Comparison of ENCODE assay signal across 15 cellular contexts in genomic region chr6:34241351-34242215, GRCh38. TPM values are rescaled to one million over a fixed set of nuclear protein-coding genes. Genes with fewer than 3 reads are reported as not detected.
A peak's percentile ranks its signal among the peaks of the same experiment; 100 is the strongest.
DNase-seq lines count a peak whose midpoint lies in the region; ATAC-seq, FAIRE-seq and TF ChIP-seq lines count a peak whose summit lies in the region.
"Had no signal": no experiment of that assay in that cellular context is flagged by ENCODE, and none has a peak within 500 bp of the region (broad histone marks: within the 10 kb centered on the region; RNA-seq: fewer than 3 reads in every experiment).

No MANE protein-coding gene starts in this region.

- H3K79me2 ChIP-seq in keratinocyte (ENCODE audit: control insufficient read depth, insufficient read depth, low read length) = peaks cover 37% of the 10 kb centered on the region

- no peak for TF ChIP-seq CTCF in keratinocyte (optimal IDR thresholded peaks at IDR 0.05 in 1 of 3, IDR thresholded peaks at IDR 0.05 in 1 of 3, conservative IDR thresholded peaks at IDR 0.05 in 1 of 3; ENCODE audit: extremely low read depth in 1 of 3, insufficient read depth in 2 of 3, low read length in 3 of 3)

- H3K27ac ChIP-seq in keratinocyte (ENCODE audit: control insufficient read depth, insufficient read depth, low read length) = no peak overlapping the region
- H3K27ac ChIP-seq: pancreas had no signal

- H4K20me1 ChIP-seq in keratinocyte (ENCODE audit: control insufficient read depth, extremely low read depth, insufficient read depth, low read length) = peaks cover 16% of the 10 kb centered on the region

- H3K9ac ChIP-seq in keratinocyte (ENCODE audit: control insufficient read depth, extremely low read depth, insufficient read depth, low read length) = no peak overlapping the region

- H3K9me3 Mint-ChIP-seq in stimulated activated naive CD8-positive, alpha-beta T cell treated with anti-CD3 and anti-CD28 coated beads, Interleukin-15, Interleukin-2, amounts not matched to agents 100 ng/mL and 50 ng/mL, for 24 hours = no peaks in the 10 kb centered on the region
- no peaks in the 10 kb centered on the region for H3K9me3 Mint-ChIP-seq in activated CD4-positive, alpha-beta memory T cell treated with anti-CD3 and anti-CD28 coated beads for 36 hours
- H3K9me3 Mint-ChIP-seq: CD8-positive, alpha-beta T cell had no signal

- no peaks in the 10 kb centered on the region for H3K9me3 ChIP-seq in keratinocyte (ENCODE audit: control insufficient read depth, low read depth, low read length)
- H3K9me3 ChIP-seq: pancreas had no signal

- peaks cover 73% of the 10 kb centered on the region for H3K4me1 ChIP-seq in keratinocyte (ENCODE audit: control insufficient read depth, extremely low read depth, insufficient read depth, low read length)

- intact Hi-C loops in activated CD4-positive, alpha-beta memory T cell treated with anti-CD3 and anti-CD28 coated beads for 36 hours (cut with micrococcal nuclease) = no loop called here

- H3K36me3 ChIP-seq in keratinocyte (ENCODE audit: control insufficient read depth in 2 of 2, extremely low read depth in 1 of 2, insufficient read depth in 2 of 2, low read length in 2 of 2) = peaks cover 25 to 40% of the 10 kb centered on the region in 2 experiments
- H3K36me3 ChIP-seq: pancreas had no signal

- CTCF ChIA-PET in activated CD4-positive, alpha-beta memory T cell treated with anti-CD3 and anti-CD28 coated beads for 36 hours (lab: Charles Lee) = interaction anchor here (2.0 kb wide), 1 partner anchor 46 kb away, joined by 6 read pairs; no protein-coding TSS in a partner anchor

- H3K4me3 Mint-ChIP-seq in stimulated activated naive CD8-positive, alpha-beta T cell treated with anti-CD3 and anti-CD28 coated beads, Interleukin-15, Interleukin-2, amounts not matched to agents 100 ng/mL and 50 ng/mL, for 24 hours = peak overlapping the region; percentile 60
- no peak overlapping the region for H3K4me3 Mint-ChIP-seq in activated CD4-positive, alpha-beta memory T cell treated with anti-CD3 and anti-CD28 coated beads for 36 hours
- H3K4me3 Mint-ChIP-seq: CD8-positive, alpha-beta T cell had no signal

- ATAC-seq in stimulated activated naive CD8-positive, alpha-beta T cell treated with anti-CD3 and anti-CD28 coated beads, Interleukin-15, Interleukin-2, amounts not matched to agents 100 U/mL and 50 U/mL, for 24 hours = no peak
- ATAC-seq: CD8-positive, alpha-beta T cell; pancreas had no signal

- dilution Hi-C loops in keratinocyte (cut with MboI; ENCODE audit: extremely low pct_ligation_motif_present, low sequenced_read_pairs) = no loop called here

- peaks cover 10% of the 10 kb centered on the region for H3K9me1 ChIP-seq in keratinocyte (ENCODE audit: control insufficient read depth, extremely low read depth, insufficient read depth, low read length)

- DNase-seq in stimulated activated naive CD8-positive, alpha-beta T cell treated with anti-CD3 and anti-CD28 coated beads, Interleukin-15, Interleukin-2, amounts not matched to agents 100 U/mL and 50 U/mL, for 24 hours = no peak
- peak; percentile 3 for DNase-seq in activated CD4-positive, alpha-beta memory T cell treated with anti-CD3 and anti-CD28 coated beads for 36 hours
- no peak for DNase-seq in keratinocyte (ENCODE audit: low read depth, low spot score)
- DNase-seq in ecto neural progenitor cell (ENCODE audit: low spot score) = no peak
- DNase-seq in stimulated activated CD4-positive, alpha-beta T cell treated with anti-CD3 and anti-CD28 coated beads, Interleukin-4, amount 100 ng/mL, for 24 hours = no peak
- no peak for DNase-seq in NCI-H226
- no peak for DNase-seq in H4 (ENCODE audit: low spot score)
- DNase-seq: CD8-positive, alpha-beta T cell; NCI-H146; stimulated activated CD4-positive, alpha-beta T cell treated with anti-CD3 and anti-CD28 coated beads, Interleukin-2, amount 100 ng/mL, for 48 hours; T-helper 9 cell had no signal

- H3K27me3 Mint-ChIP-seq in stimulated activated naive CD8-positive, alpha-beta T cell treated with anti-CD3 and anti-CD28 coated beads, Interleukin-15, Interleukin-2, amounts not matched to agents 100 ng/mL and 50 ng/mL, for 24 hours = no peaks in the 10 kb centered on the region
- H3K27me3 Mint-ChIP-seq in activated CD4-positive, alpha-beta memory T cell treated with anti-CD3 and anti-CD28 coated beads for 36 hours = no peaks in the 10 kb centered on the region

- no peak overlapping the region for H2AFZ ChIP-seq in keratinocyte (ENCODE audit: control insufficient read depth, low read length)

- no peaks in the 10 kb centered on the region for H3K27me3 ChIP-seq in keratinocyte (ENCODE audit: control insufficient read depth, extremely low read depth, insufficient read depth, low read length)
- H3K27me3 ChIP-seq: dorsolateral prefrontal cortex, pancreas had no signal

- peak overlapping the region; percentile 97 for H3K27ac Mint-ChIP-seq in stimulated activated naive CD8-positive, alpha-beta T cell treated with anti-CD3 and anti-CD28 coated beads, Interleukin-15, Interleukin-2, amounts not matched to agents 100 ng/mL and 50 ng/mL, for 24 hours
- peak overlapping the region; percentile 69 for H3K27ac Mint-ChIP-seq in activated CD4-positive, alpha-beta memory T cell treated with anti-CD3 and anti-CD28 coated beads for 36 hours

- POLR2A ChIA-PET in activated CD4-positive, alpha-beta memory T cell treated with anti-CD3 and anti-CD28 coated beads for 36 hours (lab: Charles Lee) = interaction anchor here (0.6 kb wide), 1 partner anchor 12 kb away, joined by 6 read pairs; no protein-coding TSS in a partner anchor

- H3K4me2 ChIP-seq in keratinocyte (ENCODE audit: control insufficient read depth, extremely low read depth, insufficient read depth, low read depth, low read length) = peak overlapping the region; percentile 67

- FAIRE-seq in keratinocyte (lab: Jason Lieb, UNC) = no peak
- FAIRE-seq: pancreas had no signal

- peaks cover 70% of the 10 kb centered on the region for H3K36me3 Mint-ChIP-seq in stimulated activated naive CD8-positive, alpha-beta T cell treated with anti-CD3 and anti-CD28 coated beads, Interleukin-15, Interleukin-2, amounts not matched to agents 100 ng/mL and 50 ng/mL, for 24 hours (ENCODE audit: low read depth)
- H3K36me3 Mint-ChIP-seq in activated CD4-positive, alpha-beta memory T cell treated with anti-CD3 and anti-CD28 coated beads for 36 hours = peaks cover 72% of the 10 kb centered on the region

- peaks cover 83% of the 10 kb centered on the region for H3K4me1 Mint-ChIP-seq in stimulated activated naive CD8-positive, alpha-beta T cell treated with anti-CD3 and anti-CD28 coated beads, Interleukin-15, Interleukin-2, amounts not matched to agents 100 ng/mL and 50 ng/mL, for 24 hours (ENCODE audit: low read depth)
- H3K4me1 Mint-ChIP-seq in activated CD4-positive, alpha-beta memory T cell treated with anti-CD3 and anti-CD28 coated beads for 36 hours (ENCODE audit: low read depth) = peaks cover 83% of the 10 kb centered on the region

- H3K4me3 ChIP-seq in keratinocyte (ENCODE audit: control insufficient read depth in 2 of 3, extremely low read depth in 1 of 3, insufficient read depth in 2 of 3, low read depth in 1 of 3, low read length in 3 of 3) = no peak overlapping the region
- H3K4me3 ChIP-seq: dorsolateral prefrontal cortex, lung, pancreas had no signal

RNA-seq across cellular contexts. Expression of gene HMGA1, which starts 4.9 kb away (rescaled TPM):
- 100 to 1,000 TPM; 422 to 429 TPM for total RNA-seq in activated CD4-positive, alpha-beta memory T cell treated with anti-CD3 and anti-CD28 coated beads for 36 hours
- polyA plus RNA-seq in keratinocyte = 69.1 to 185 TPM (median 160 TPM) in 3 replicates
- polyA plus RNA-seq in keratinocyte (2011; ENCODE audit: low read depth) = 30.9 TPM
- 90.8 and 179 TPM in 2 replicates for polyA plus RNA-seq in keratinocyte (2011; cell fraction: cytosol; rRNA removed)
- 43.3 and 58.2 TPM in 2 replicates for polyA plus RNA-seq in keratinocyte (2011; cell fraction: nucleus; rRNA removed)
- 162 and 664 TPM in 2 replicates for polyA plus RNA-seq in keratinocyte (2012; ENCODE audit: low replicate concordance)
- polyA minus RNA-seq in keratinocyte = 60.7 to 714 TPM (median 117 TPM) in 3 replicates
- polyA minus RNA-seq in keratinocyte (2011; cell fraction: cytosol; rRNA and poly(A)+ RNA removed) = 186 TPM
- 21.0 and 28.2 TPM in 2 replicates for polyA minus RNA-seq in keratinocyte (2011; cell fraction: nucleus; rRNA and poly(A)+ RNA removed)
- total RNA-seq in H4 (2014; rRNA removed; shearing (Covaris generic)) = 117 and 122 TPM in 2 replicates

RNA-seq across cellular contexts. Expression of gene SMIM29, which starts 7.2 kb away (rescaled TPM):
- 10 to 100 TPM; 22.4 to 25.2 TPM for total RNA-seq in activated CD4-positive, alpha-beta memory T cell treated with anti-CD3 and anti-CD28 coated beads for 36 hours
- 27.4 to 49.3 TPM (median 33.0 TPM) in 3 replicates for polyA plus RNA-seq in keratinocyte
- polyA plus RNA-seq in keratinocyte (2011; ENCODE audit: low read depth) = 16.0 TPM
- 35.4 and 62.8 TPM in 2 replicates for polyA plus RNA-seq in keratinocyte (2011; cell fraction: cytosol; rRNA removed)
- polyA plus RNA-seq in keratinocyte (2011; cell fraction: nucleus; rRNA removed) = 27.3 and 38.3 TPM in 2 replicates
- polyA plus RNA-seq in keratinocyte (2012; ENCODE audit: low replicate concordance) = 48.3 and 50.2 TPM in 2 replicates
- polyA minus RNA-seq in keratinocyte = 18.6 to 50.4 TPM (median 32.2 TPM) in 3 replicates
- 78.5 TPM for polyA minus RNA-seq in keratinocyte (2011; cell fraction: cytosol; rRNA and poly(A)+ RNA removed)
- polyA minus RNA-seq in keratinocyte (2011; cell fraction: nucleus; rRNA and poly(A)+ RNA removed) = 5.9 and 6.0 TPM in 2 replicates
- total RNA-seq in H4 (2014; rRNA removed; shearing (Covaris generic)) = 46.4 and 61.4 TPM in 2 replicates
